Comparison of ENCODE assay signal across 9 cellular contexts in genomic region chr17:82053130-82053529, GRCh38. TPM values are rescaled to one million over a fixed set of nuclear protein-coding genes. Genes with fewer than 3 reads are reported as not detected.
DNase-seq lines count a peak whose midpoint lies in the region; ATAC-seq and TF ChIP-seq lines count a peak whose summit lies in the region.
"Had no signal": no experiment of that assay in that cellular context is flagged by ENCODE, and none has a peak within 500 bp of the region (broad histone marks: within the 10 kb centered on the region; RNA-seq: fewer than 3 reads in every experiment).

No MANE protein-coding gene starts in this region.

- H3K9me3 ChIP-seq in OCI-LY7 (ENCODE audit: low read length), result no peaks in the 10 kb centered on the region
- no peaks in the 10 kb centered on the region for H3K9me3 ChIP-seq in osteoblast (ENCODE audit: low read depth, low read length)

- H3K9me2 ChIP-seq in OCI-LY7 (ENCODE audit: insufficient read depth, low read length), result no peaks in the 10 kb centered on the region

- no peaks in the 10 kb centered on the region for H3K4me1 Mint-ChIP-seq in Calu3 (ENCODE audit: low read depth, unreplicated experiment)

- no peaks in the 10 kb centered on the region for H3K9me3 Mint-ChIP-seq in Calu3 (ENCODE audit: low read depth, unreplicated experiment)
- H3K9me3 Mint-ChIP-seq: activated naive CD4-positive, alpha-beta T cell treated with anti-CD3 and anti-CD28 coated beads, Interleukin-2, amount 50 U/mL, for 72 hours had no signal

- H3K4me3 Mint-ChIP-seq in Calu3 (ENCODE audit: low read depth, unreplicated experiment), result peak overlapping the region; percentile 80

- H3K4me2 ChIP-seq in OCI-LY7 (ENCODE audit: low read length) (peak overlapping the region; percentile 91), osteoblast (ENCODE audit: insufficient read depth, low read length) (peak overlapping the region; percentile 81)

- H2AFZ ChIP-seq in OCI-LY7 (ENCODE audit: low read length) (no peak overlapping the region), osteoblast (ENCODE audit: low read length) (no peak overlapping the region)

- H3K27me3 Mint-ChIP-seq in Calu3 (ENCODE audit: unreplicated experiment), result no peaks in the 10 kb centered on the region

- POLR2A ChIA-PET in OCI-LY7 (lab: Charles Lee) (no interaction called here), HEK293T (lab: Yijun Ruan, JAX) (interaction anchor here (1.1 to 6.3 kb wide), 4 partner anchors 11 to 45 kb away, joined by 5 to 46 read pairs (median 8); partner anchors contain the start of genes CENPX, DCXR, DUS1L and FASN)

- H3K27me3 ChIP-seq in osteoblast (ENCODE audit: insufficient read depth, low read length), result no peaks in the 10 kb centered on the region

- peaks cover 8% of the 10 kb centered on the region; the same call in 1 of the 2 replicates for H3K79me2 ChIP-seq in OCI-LY7 (ENCODE audit: insufficient read depth, low read depth, low read length)
- peaks cover 46% of the 10 kb centered on the region for H3K79me2 ChIP-seq in osteoblast (ENCODE audit: insufficient read depth, low read length)

- H4K20me1 ChIP-seq in OCI-LY7 (ENCODE audit: insufficient read depth, low read length) (no peaks in the 10 kb centered on the region), osteoblast (ENCODE audit: insufficient read depth, low read length) (peaks cover 4% of the 10 kb centered on the region)

- H3K36me3 Mint-ChIP-seq in Calu3 (ENCODE audit: insufficient read depth, unreplicated experiment), result peaks cover 73% of the 10 kb centered on the region
- H3K36me3 Mint-ChIP-seq: activated naive CD4-positive, alpha-beta T cell treated with anti-CD3 and anti-CD28 coated beads, Interleukin-2, amount 50 U/mL, for 72 hours had no signal

- CTCF ChIA-PET in Calu3 (lab: Charles Lee) (no interaction called here), OCI-LY7 (lab: Charles Lee; ENCODE audit: unreplicated experiment) (no interaction called here), HEK293T (lab: Yijun Ruan, JAX) (no interaction called here)

- DNase-seq in Calu3, result no peak
- no peak for DNase-seq in OCI-LY7 (ENCODE audit: low spot score)
- DNase-seq in effector CD4-positive, alpha-beta T cell, result peak; percentile 1
- DNase-seq in osteoblast (ENCODE audit: insufficient read length, low spot score, missing footprints), result peak; percentile 58
- no peak for DNase-seq in HEK293T (ENCODE audit: extremely low spot score)
- DNase-seq in NCI-H748 treated with DMSO at 0.1 percent for 48 hours (lab: John Stamatoyannopoulos, UW), result no peak

- H3K27ac ChIP-seq in OCI-LY7 (ENCODE audit: low read depth, low read length, poor library complexity, severe bottlenecking), result no peak overlapping the region
- H3K27ac ChIP-seq in osteoblast (ENCODE audit: low read depth, low read length), result no peak overlapping the region

- intact Hi-C loops in Calu3 (cut with micrococcal nuclease; ENCODE audit: unreplicated experiment), result no loop called here
- intact Hi-C loops in OCI-LY7 (cut with micrococcal nuclease; ENCODE audit: unreplicated experiment), result no loop called here

- peaks cover 49% of the 10 kb centered on the region for H3K36me3 ChIP-seq in OCI-LY7 (ENCODE audit: insufficient read depth, low read length)
- H3K36me3 ChIP-seq in osteoblast (ENCODE audit: insufficient read depth, low read length), result peaks cover 36% of the 10 kb centered on the region

- H3K27ac Mint-ChIP-seq in Calu3 (ENCODE audit: unreplicated experiment), result no peak overlapping the region

- TF ChIP-seq CTCF in Calu3 (IDR thresholded peaks at IDR 0.05; ENCODE audit: unreplicated experiment) (no peak), OCI-LY7 (conservative IDR thresholded peaks at IDR 0.05; ENCODE audit: low read length) (no peak), osteoblast (IDR thresholded peaks at IDR 0.05; ENCODE audit: extremely low read depth, low read depth, low read length) (no peak)

- peak overlapping the region; percentile 75 for H3K4me3 ChIP-seq in OCI-LY7 (ENCODE audit: low read depth, low read length, poor library complexity, severe bottlenecking)
- H3K4me3 ChIP-seq in osteoblast (ENCODE audit: insufficient read depth, low read length), result peak overlapping the region; percentile 91

- no peak for ATAC-seq in HG03342 (IDR thresholded peaks at IDR 0.05; ENCODE audit: unreplicated experiment)
- ATAC-seq in GM21723 (IDR thresholded peaks at IDR 0.05; ENCODE audit: unreplicated experiment), result no peak
- ATAC-seq: activated naive CD4-positive, alpha-beta T cell treated with anti-CD3 and anti-CD28 coated beads, Interleukin-2, amount 50 U/mL, for 72 hours had no signal

- BruUV-seq in Calu3 (replicated peaks; lab: Mats Ljungman, UMichigan), result no TSS peak
- no TSS peak for BruUV-seq in OCI-LY7 (replicated peaks; lab: Mats Ljungman, UMichigan)

- H3K4me1 ChIP-seq in OCI-LY7 (ENCODE audit: insufficient read depth, low read length, poor library complexity, severe bottlenecking), result peaks cover 21% of the 10 kb centered on the region
- peaks cover 12% of the 10 kb centered on the region for H3K4me1 ChIP-seq in osteoblast (ENCODE audit: insufficient read depth, low read length)

TF ChIP-seq in HEK293T, 16 proteins besides CTCF, POLR2A, EP300 and RAD21:
- TF ChIP-seq FOXK2 (IDR thresholded peaks at IDR 0.05), result no peak
- no peak for TF ChIP-seq FOXM1 (IDR thresholded peaks at IDR 0.05; ENCODE audit: borderline replicate concordance)
- TF ChIP-seq ARNT (IDR thresholded peaks at IDR 0.05), result no peak
- TF ChIP-seq NFRKB (IDR thresholded peaks at IDR 0.05), result no peak
- no peak for TF ChIP-seq CTBP1 (IDR thresholded peaks at IDR 0.05; ENCODE audit: borderline replicate concordance)
- no peak for TF ChIP-seq HDGF (IDR thresholded peaks at IDR 0.05; ENCODE audit: borderline replicate concordance)
- no peak for TF ChIP-seq L3MBTL2 (conservative IDR thresholded peaks at IDR 0.05)
- no peak for TF ChIP-seq PKNOX1 (IDR thresholded peaks at IDR 0.05)
- no peak for TF ChIP-seq BHLHE40 (IDR thresholded peaks at IDR 0.05; ENCODE audit: borderline replicate concordance)
- no peak for TF ChIP-seq ZNF384 (IDR thresholded peaks at IDR 0.05)

RNA-seq across cellular contexts. Expression of gene GPS1, which starts 1.4 kb away (rescaled TPM):
- 114 and 115 TPM in 2 replicates for total RNA-seq in Calu3 (2022)
- total RNA-seq in OCI-LY7 (2014; rRNA removed; shearing (Covaris generic)), result 137 and 169 TPM in 2 replicates
- total RNA-seq in OCI-LY7 (2022), result 123 and 133 TPM in 2 replicates
- 90.2 and 93.7 TPM in 2 replicates for total RNA-seq in osteoblast

RNA-seq across cellular contexts. Expression of gene RFNG, which starts 1.5 kb away (rescaled TPM):
- total RNA-seq in Calu3 (2022) (26.4 and 33.5 TPM in 2 replicates), OCI-LY7 (2022) (41.3 and 47.3 TPM in 2 replicates), osteoblast (46.3 and 52.7 TPM in 2 replicates)
- total RNA-seq in OCI-LY7 (2014; rRNA removed; shearing (Covaris generic)), result 50.5 and 59.4 TPM in 2 replicates

RNA-seq across cellular contexts. Expression of gene DUS1L, which starts 12.5 kb away (rescaled TPM):
- total RNA-seq in Calu3 (2022) (132 and 146 TPM in 2 replicates), OCI-LY7 (2022) (300 and 320 TPM in 2 replicates), osteoblast (43.8 and 43.9 TPM in 2 replicates)
- 374 and 388 TPM in 2 replicates for total RNA-seq in OCI-LY7 (2014; rRNA removed; shearing (Covaris generic))

RNA-seq across cellular contexts. Expression of gene DCXR, which starts 15.6 kb away (rescaled TPM):
- total RNA-seq in Calu3 (2022), result 87.8 and 95.3 TPM in 2 replicates
- total RNA-seq in OCI-LY7 (2014; rRNA removed; shearing (Covaris generic)), result 138 and 147 TPM in 2 replicates
- total RNA-seq in OCI-LY7 (2022), result 132 and 138 TPM in 2 replicates
- 23.9 and 31.8 TPM in 2 replicates for total RNA-seq in osteoblast

RNA-seq across cellular contexts. Expression of gene RAC3, which starts 21.7 kb away (rescaled TPM):
- total RNA-seq in Calu3 (2022) (8.0 and 9.3 TPM in 2 replicates), OCI-LY7 (2022) (15.1 and 16.4 TPM in 2 replicates), osteoblast (0.59 and 1.8 TPM in 2 replicates)
- 15.7 and 24.4 TPM in 2 replicates for total RNA-seq in OCI-LY7 (2014; rRNA removed; shearing (Covaris generic))

Comparison
In these comparisons a context has a peak if more than half of its experiments do, and no peak if none do; other contexts are left out.
1. DNase-seq: peak in effector CD4-positive, alpha-beta T cell (single experiment) and osteoblast (single experiment); none in Calu3 (single experiment), OCI-LY7 (single experiment), HEK293T (single experiment) and NCI-H748 treated with DMSO at 0.1 percent for 48 hours (single experiment).